8 cellular contexts compared by ENCODE assay signal in genomic region chr5:59040007-59040803, GRCh38.
DNase-seq lines count a peak whose midpoint lies in the region; ATAC-seq and TF ChIP-seq lines count a peak whose summit lies in the region.

No MANE protein-coding gene starts in this region.

- H3K27ac Mint-ChIP-seq in Calu3 (ENCODE audit: unreplicated experiment) (no peak overlapping the region), endodermal cell (no peak overlapping the region)

- WGBS in endodermal cell (ENCODE audit: insufficient coverage in 1 of 2, insufficient read length in 1 of 2), 2 experiments, result 39 to 64% methylated on average over 7 to 14 of the region's 14 CpGs

- peaks cover 38% of the 10 kb centered on the region for H3K4me1 Mint-ChIP-seq in Calu3 (ENCODE audit: low read depth, unreplicated experiment)
- peaks cover 6% of the 10 kb centered on the region for H3K4me1 Mint-ChIP-seq in endodermal cell

- peaks cover 7% of the 10 kb centered on the region for H3K36me3 Mint-ChIP-seq in Calu3 (ENCODE audit: insufficient read depth, unreplicated experiment)
- no peaks in the 10 kb centered on the region for H3K36me3 Mint-ChIP-seq in endodermal cell (ENCODE audit: low read depth)

- H3F3A ChIP-seq in PC-3 (ENCODE audit: low read length, unreplicated experiment) (no peaks in the 10 kb centered on the region), neural cell (ENCODE audit: insufficient read depth, low read length, poor library complexity, severe bottlenecking) (no peaks in the 10 kb centered on the region)

- POLR2A ChIA-PET in PC-3 (lab: Charles Lee; ENCODE audit: unreplicated experiment), result no interaction called here

- DNase-seq in Calu3 (no peak), PC-3 (no peak), endodermal cell (no peak), COLO829 (ENCODE audit: low spot score) (no peak), NCI-H1105 (lab: John Stamatoyannopoulos, UW) (no peak)
- no peak for DNase-seq in activated CD8-positive, alpha-beta memory T cell treated with anti-CD3 and anti-CD28 coated beads, Interleukin-2, amount 50 U/mL, for 48 hours

- no peaks in the 10 kb centered on the region for H3K9me3 ChIP-seq in PC-3 (ENCODE audit: low read length)
- no peaks in the 10 kb centered on the region for H3K9me3 ChIP-seq in endodermal cell (ENCODE audit: control insufficient read depth, low read length)
- H3K9me3 ChIP-seq in neural cell (ENCODE audit: low read length), result no peaks in the 10 kb centered on the region

- no peak for TF ChIP-seq RAD21 in neural cell (conservative IDR thresholded peaks at IDR 0.05)

- intact Hi-C loops in Calu3 (cut with micrococcal nuclease; ENCODE audit: unreplicated experiment) (no loop called here), PC-3 (cut with micrococcal nuclease) (no loop called here)

- no peak for TF ChIP-seq EP300 in neural cell (conservative IDR thresholded peaks at IDR 0.05; ENCODE audit: poor library complexity, severe bottlenecking)

- H3K27ac ChIP-seq in PC-3 (ENCODE audit: low read length) (no peak overlapping the region), endodermal cell (ENCODE audit: low read depth, low read length) (no peak overlapping the region), neural cell (ENCODE audit: low read length) (no peak overlapping the region)

- H3K79me2 ChIP-seq in PC-3 (ENCODE audit: low read length), result no peaks in the 10 kb centered on the region
- peaks cover 23% of the 10 kb centered on the region for H3K79me2 ChIP-seq in neural cell (replicated peaks; ENCODE audit: insufficient read depth, low read length)

- no peak for TF ChIP-seq CTCF in Calu3 (IDR thresholded peaks at IDR 0.05; ENCODE audit: unreplicated experiment)
- no peak for TF ChIP-seq CTCF in PC-3 (conservative IDR thresholded peaks at IDR 0.05; ENCODE audit: low read depth, low read length)
- TF ChIP-seq CTCF in endodermal cell (conservative IDR thresholded peaks at IDR 0.05), result no peak
- TF ChIP-seq CTCF in neural cell (IDR thresholded peaks at IDR 0.05; ENCODE audit: poor library complexity, severe bottlenecking), result no peak

- CTCF ChIA-PET in Calu3 (lab: Charles Lee) (no interaction called here), PC-3 (lab: Charles Lee) (no interaction called here)

- H3K4me1 ChIP-seq in PC-3 (ENCODE audit: insufficient read depth, low read length), result peaks cover 48% of the 10 kb centered on the region
- no peaks in the 10 kb centered on the region for H3K4me1 ChIP-seq in endodermal cell (ENCODE audit: control insufficient read depth, insufficient read depth, low read length)

- H2AFZ ChIP-seq in PC-3 (ENCODE audit: low read length) (peak overlapping the region; percentile 67; the same call in 1 of the 2 replicates), neural cell (ENCODE audit: low read depth, low read length) (no peak overlapping the region)

- no peak for ATAC-seq in PC-3
- no peak for ATAC-seq in HG02678 (IDR thresholded peaks at IDR 0.05; ENCODE audit: unreplicated experiment)

- H3K27me3 Mint-ChIP-seq in Calu3 (ENCODE audit: unreplicated experiment) (no peaks in the 10 kb centered on the region), endodermal cell (ENCODE audit: insufficient read depth) (peaks cover 49% of the 10 kb centered on the region)

- no peaks in the 10 kb centered on the region for H3K36me3 ChIP-seq in PC-3 (ENCODE audit: low read depth, low read length)
- H3K36me3 ChIP-seq in endodermal cell (ENCODE audit: control insufficient read depth, insufficient read depth, low read length), result no peaks in the 10 kb centered on the region
- H3K36me3 ChIP-seq in neural cell (ENCODE audit: insufficient read depth, low read length), result no peaks in the 10 kb centered on the region

- peak overlapping the region; percentile 66 for H3K4me3 ChIP-seq in PC-3 (ENCODE audit: low read length)
- H3K4me3 ChIP-seq in endodermal cell (ENCODE audit: low read length), result peak overlapping the region; percentile 72
- peak overlapping the region; percentile 89 for H3K4me3 ChIP-seq in neural cell (ENCODE audit: low read length)

- peak overlapping the region; percentile 79 for H3K4me2 ChIP-seq in PC-3 (ENCODE audit: low read length)
- no peak overlapping the region for H3K4me2 ChIP-seq in neural cell (ENCODE audit: low read length)

- H3K9me2 ChIP-seq in PC-3 (replicated peaks; ENCODE audit: low read length), result no peaks in the 10 kb centered on the region
- no peaks in the 10 kb centered on the region for H3K9me2 ChIP-seq in neural cell (ENCODE audit: insufficient read depth, low read length)

- no peaks in the 10 kb centered on the region for H3K27me3 ChIP-seq in PC-3 (ENCODE audit: low read length)
- peaks cover 46% of the 10 kb centered on the region for H3K27me3 ChIP-seq in endodermal cell (ENCODE audit: control insufficient read depth, insufficient read depth, low read length, poor library complexity, severe bottlenecking)
- H3K27me3 ChIP-seq in neural cell (ENCODE audit: insufficient read depth, low read depth, low read length), result peaks cover 22% of the 10 kb centered on the region

- BruUV-seq in Calu3 (replicated peaks; lab: Mats Ljungman, UMichigan) (no TSS peak), PC-3 (replicated peaks; lab: Mats Ljungman, UMichigan) (no TSS peak)

- H4K20me1 ChIP-seq in PC-3 (ENCODE audit: low read length) (no peaks in the 10 kb centered on the region), neural cell (ENCODE audit: insufficient read depth) (no peaks in the 10 kb centered on the region)

- H3K4me3 Mint-ChIP-seq in Calu3 (ENCODE audit: low read depth, unreplicated experiment) (peak overlapping the region; percentile 97), endodermal cell (peak overlapping the region; percentile 76)

- H3K9ac ChIP-seq in PC-3 (ENCODE audit: low read length), result no peak overlapping the region
- H3K9ac ChIP-seq in endodermal cell (ENCODE audit: extremely low read depth, low read length, poor library complexity, severe bottlenecking), result no peak overlapping the region
- H3K9ac ChIP-seq in neural cell (ENCODE audit: low read length), result peak overlapping the region; percentile 75

- H3K9me3 Mint-ChIP-seq in Calu3 (ENCODE audit: low read depth, unreplicated experiment), result no peaks in the 10 kb centered on the region
- H3K9me3 Mint-ChIP-seq in endodermal cell, result peaks cover 3% of the 10 kb centered on the region

TF ChIP-seq in neural cell, 6 proteins besides CTCF, POLR2A, EP300 and RAD21:
- TF ChIP-seq POLR2AphosphoS5 (IDR thresholded peaks at IDR 0.05), result no peak
- TF ChIP-seq TAF1 (IDR thresholded peaks at IDR 0.05; ENCODE audit: low read depth), result no peak
- no peak for TF ChIP-seq MXI1 (conservative IDR thresholded peaks at IDR 0.05; ENCODE audit: poor library complexity, severe bottlenecking)
- no peak for TF ChIP-seq SMC3 (conservative IDR thresholded peaks at IDR 0.05; ENCODE audit: poor library complexity)
- no peak for TF ChIP-seq EZH2 (IDR thresholded peaks at IDR 0.05; ENCODE audit: borderline replicate concordance, insufficient read depth, low read length, poor library complexity, severe bottlenecking)
- TF ChIP-seq REST (IDR thresholded peaks at IDR 0.05; ENCODE audit: borderline replicate concordance), result no peak
TF ChIP-seq in neural cell: peak in this region for 0.
